Comparison of ENCODE assay signal across 1 cellular context in the genomic region with DNA sequence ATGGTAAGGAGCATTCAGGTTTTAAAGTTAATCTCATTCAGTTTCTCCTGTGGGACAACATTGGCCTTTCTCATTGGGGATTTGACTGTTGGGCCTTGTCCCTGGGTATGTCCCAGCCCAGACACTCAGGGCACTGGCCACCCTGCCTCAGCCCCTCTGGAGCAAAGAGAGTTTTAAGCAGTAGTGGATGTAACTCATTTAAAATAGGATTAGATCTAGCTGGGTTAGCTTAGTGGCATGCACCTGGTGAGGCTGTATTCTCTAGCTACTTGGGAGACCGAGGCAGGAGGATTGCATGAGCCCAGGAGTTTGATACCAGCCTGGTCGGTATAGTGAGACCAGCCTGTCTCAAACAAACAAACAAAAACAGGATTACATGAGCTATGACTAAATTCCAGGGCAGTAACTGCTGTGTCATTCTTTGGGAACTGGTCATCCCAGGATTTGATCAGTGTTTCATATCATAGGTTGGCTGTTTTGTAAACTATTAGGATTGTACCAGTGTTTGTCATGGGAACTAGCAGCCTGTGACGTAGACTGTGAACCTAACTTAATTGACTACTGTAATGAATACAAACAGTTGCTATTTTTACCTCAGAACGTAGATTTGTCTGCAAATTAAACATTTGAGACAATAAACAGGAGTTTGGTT.
TF ChIP-seq lines count a peak whose summit lies in the region.

No MANE protein-coding gene starts in this region.

TF ChIP-seq in IMR-90, 13 proteins besides CTCF, POLR2A, EP300 and RAD21 (continued from another document):
- TF ChIP-seq, protein P1, sequence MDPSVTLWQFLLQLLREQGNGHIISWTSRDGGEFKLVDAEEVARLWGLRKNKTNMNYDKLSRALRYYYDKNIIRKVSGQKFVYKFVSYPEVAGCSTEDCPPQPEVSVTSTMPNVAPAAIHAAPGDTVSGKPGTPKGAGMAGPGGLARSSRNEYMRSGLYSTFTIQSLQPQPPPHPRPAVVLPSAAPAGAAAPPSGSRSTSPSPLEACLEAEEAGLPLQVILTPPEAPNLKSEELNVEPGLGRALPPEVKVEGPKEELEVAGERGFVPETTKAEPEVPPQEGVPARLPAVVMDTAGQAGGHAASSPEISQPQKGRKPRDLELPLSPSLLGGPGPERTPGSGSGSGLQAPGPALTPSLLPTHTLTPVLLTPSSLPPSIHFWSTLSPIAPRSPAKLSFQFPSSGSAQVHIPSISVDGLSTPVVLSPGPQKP (IDR thresholded peaks at IDR 0.05; ENCODE audit: borderline replicate concordance, low read depth, low read length): no peak
- TF ChIP-seq BHLHE40 (IDR thresholded peaks at IDR 0.05; ENCODE audit: low read depth, low read length): no peak
- no peak for TF ChIP-seq SMC3 (IDR thresholded peaks at IDR 0.05; ENCODE audit: low read depth, low read length)
- TF ChIP-seq, protein P2, sequence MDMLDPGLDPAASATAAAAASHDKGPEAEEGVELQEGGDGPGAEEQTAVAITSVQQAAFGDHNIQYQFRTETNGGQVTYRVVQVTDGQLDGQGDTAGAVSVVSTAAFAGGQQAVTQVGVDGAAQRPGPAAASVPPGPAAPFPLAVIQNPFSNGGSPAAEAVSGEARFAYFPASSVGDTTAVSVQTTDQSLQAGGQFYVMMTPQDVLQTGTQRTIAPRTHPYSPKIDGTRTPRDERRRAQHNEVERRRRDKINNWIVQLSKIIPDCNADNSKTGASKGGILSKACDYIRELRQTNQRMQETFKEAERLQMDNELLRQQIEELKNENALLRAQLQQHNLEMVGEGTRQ (IDR thresholded peaks at IDR 0.05; ENCODE audit: low read depth, low read length): no peak
- TF ChIP-seq CHD1 (IDR thresholded peaks at IDR 0.05; ENCODE audit: low read depth, low read length): no peak
- TF ChIP-seq NFE2L2 (IDR thresholded peaks at IDR 0.05; ENCODE audit: low read depth, low read length): peak; percentile 98
- TF ChIP-seq MAFK (IDR thresholded peaks at IDR 0.05; ENCODE audit: low read depth, low read length): peak; percentile 74
- TF ChIP-seq FOS (IDR thresholded peaks at IDR 0.05; ENCODE audit: low read depth, low read length): peak; percentile 91
